20 cellular contexts compared by ENCODE assay signal in the genomic region with DNA sequence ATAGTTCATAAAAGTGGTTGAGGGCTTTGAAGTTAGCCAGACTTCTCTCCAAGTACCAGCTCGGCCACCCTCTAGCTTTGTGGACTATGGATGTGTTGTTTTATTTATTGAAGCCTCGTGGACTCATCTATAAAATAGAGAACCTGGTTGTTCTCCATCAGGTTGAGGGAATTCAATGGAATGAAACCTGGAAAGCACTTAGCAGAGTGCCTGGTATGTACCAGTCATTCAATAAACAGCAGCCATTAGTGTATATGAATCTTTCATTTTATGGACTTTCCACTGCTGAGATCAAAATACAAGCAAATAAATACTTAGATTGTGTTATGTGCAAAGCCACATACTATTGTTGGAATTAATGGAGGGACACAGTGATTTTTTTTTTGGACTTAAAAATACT.
DNase-seq lines count a peak whose midpoint lies in the region; ATAC-seq and TF ChIP-seq lines count a peak whose summit lies in the region.
"Had no signal": no experiment of that assay in that cellular context is flagged by ENCODE, and none has a peak within 500 bp of the region (broad histone marks: within the 10 kb centered on the region; RNA-seq: fewer than 3 reads in every experiment).

No MANE protein-coding gene starts in this region.

- no peak for ATAC-seq in body of pancreas
- no peak for ATAC-seq in activated CD8-positive, alpha-beta T cell treated with anti-CD3 and anti-CD28 coated beads for 36 hours
- ATAC-seq: T-helper 17 cell had no signal

- H3K27me3 Mint-ChIP-seq in Calu3 (ENCODE audit: unreplicated experiment) = no peaks in the 10 kb centered on the region
- H3K27me3 Mint-ChIP-seq in nephron progenitor cell (ENCODE audit: low read depth, poor library complexity) = no peaks in the 10 kb centered on the region
- H3K27me3 Mint-ChIP-seq in activated CD8-positive, alpha-beta T cell treated with anti-CD3 and anti-CD28 coated beads for 36 hours = no peaks in the 10 kb centered on the region
- H3K27me3 Mint-ChIP-seq: CD4-positive, alpha-beta memory T cell; T-helper 17 cell had no signal

- peak overlapping the region; percentile 84 for H3K27ac Mint-ChIP-seq in Calu3 (ENCODE audit: unreplicated experiment)
- H3K27ac Mint-ChIP-seq in nephron progenitor cell = peak overlapping the region; percentile 92
- no peak overlapping the region for H3K27ac Mint-ChIP-seq in activated CD8-positive, alpha-beta T cell treated with anti-CD3 and anti-CD28 coated beads for 36 hours
- H3K27ac Mint-ChIP-seq: CD4-positive, alpha-beta memory T cell; T-helper 17 cell had no signal

- H3K9me3 Mint-ChIP-seq in Calu3 (ENCODE audit: low read depth, unreplicated experiment) (no peaks in the 10 kb centered on the region), nephron progenitor cell (peaks cover 27% of the 10 kb centered on the region)
- no peaks in the 10 kb centered on the region for H3K9me3 Mint-ChIP-seq in activated CD8-positive, alpha-beta T cell treated with anti-CD3 and anti-CD28 coated beads for 36 hours

- H3K36me3 Mint-ChIP-seq in Calu3 (ENCODE audit: insufficient read depth, unreplicated experiment) = no peaks in the 10 kb centered on the region
- peaks cover 62% of the 10 kb centered on the region for H3K36me3 Mint-ChIP-seq in nephron progenitor cell (ENCODE audit: low read depth)
- no peaks in the 10 kb centered on the region for H3K36me3 Mint-ChIP-seq in activated CD8-positive, alpha-beta T cell treated with anti-CD3 and anti-CD28 coated beads for 36 hours (ENCODE audit: low read depth)
- H3K36me3 Mint-ChIP-seq: CD4-positive, alpha-beta memory T cell had no signal

- H3K27ac ChIP-seq in HEK293 (ENCODE audit: extremely low read depth, low read depth, low read length) (no peak overlapping the region), SJSA1 (peak overlapping the region; percentile 95), body of pancreas (no peak overlapping the region)
- H3K27ac ChIP-seq: HL-60, SK-N-MC had no signal

- H3K36me3 ChIP-seq in HEK293 (ENCODE audit: control insufficient read depth in 2 of 2, insufficient read depth in 1 of 2, low read length in 2 of 2) = no peaks in the 10 kb centered on the region
- H3K36me3 ChIP-seq in SJSA1 = no peaks in the 10 kb centered on the region
- no peaks in the 10 kb centered on the region for H3K36me3 ChIP-seq in body of pancreas (replicated peaks in 1 of 2; ENCODE audit: insufficient read depth in 1 of 2, low read depth in 2 of 2)

- H3K4me1 ChIP-seq in HEK293 (ENCODE audit: control insufficient read depth, insufficient read depth, low read length) = peaks cover 19% of the 10 kb centered on the region
- peaks cover 31% of the 10 kb centered on the region for H3K4me1 ChIP-seq in SJSA1 (replicated peaks)
- H3K4me1 ChIP-seq in body of pancreas = no peaks in the 10 kb centered on the region

- no peak for DNase-seq in Calu3
- peak in 1 of 2 experiments; percentile 64 for DNase-seq in SJSA1 (ENCODE audit: low read depth in 1 of 2, low spot score in 2 of 2)
- DNase-seq in nephron progenitor cell = no peak
- DNase-seq in body of pancreas = no peak
- no peak for DNase-seq in DMS79 treated with DMSO at 0.1 percent for 48 hours (lab: John Stamatoyannopoulos, UW)
- DNase-seq in activated naive CD4-positive, alpha-beta T cell treated with Interleukin-2 at 50 U/mL for 16 hours = no peak
- no peak for DNase-seq in activated CD8-positive, alpha-beta T cell treated with anti-CD3 and anti-CD28 coated beads for 36 hours
- DNase-seq: C1 segment of cervical spinal cord; CD4-positive, alpha-beta memory T cell; COR-L47; DMS 273 treated with DMSO at 0.1 percent for 48 hours; NCI-H1048; NCI-H1694 treated with DMSO at 0.1 percent for 48 hours; NCI-H2081 treated with DMSO at 0.1 percent for 48 hours; NCI-H446; SHP77 treated with DMSO at 0.1 percent for 48 hours; T-helper 17 cell had no signal

- POLR2A ChIA-PET in HEK293 (lab: Yijun Ruan, JAX) = interaction anchor here (1.5 to 3.3 kb wide), 2 partner anchors 46 to 206 kb away, joined by 4 to 16 read pairs; partner anchors contain the start of gene SOX4
- POLR2A ChIA-PET in activated CD8-positive, alpha-beta T cell treated with anti-CD3 and anti-CD28 coated beads for 36 hours (lab: Charles Lee) = no interaction called here

- H3K4me3 ChIP-seq in HEK293 (ENCODE audit: low read depth, low read length) = no peak overlapping the region
- H3K4me3 ChIP-seq in SJSA1 = no peak overlapping the region
- H3K4me3 ChIP-seq in body of pancreas = no peak overlapping the region
- H3K4me3 ChIP-seq: SK-N-MC had no signal

- no peaks in the 10 kb centered on the region for H3K27me3 ChIP-seq in SJSA1 (replicated peaks)
- no peaks in the 10 kb centered on the region for H3K27me3 ChIP-seq in body of pancreas

- TF ChIP-seq POLR2A in body of pancreas (IDR thresholded peaks at IDR 0.05) = no peak

- H3K9me3 ChIP-seq in HEK293 (ENCODE audit: control insufficient read depth, insufficient read depth, low read depth, low read length) (no peaks in the 10 kb centered on the region), SJSA1 (replicated peaks) (no peaks in the 10 kb centered on the region), body of pancreas (no peaks in the 10 kb centered on the region)

- CTCF ChIA-PET in Calu3 (lab: Charles Lee) = no interaction called here
- CTCF ChIA-PET in HEK293 (lab: Yijun Ruan, JAX) = no interaction called here
- CTCF ChIA-PET in activated CD8-positive, alpha-beta T cell treated with anti-CD3 and anti-CD28 coated beads for 36 hours (lab: Charles Lee) = no interaction called here

- no peak for TF ChIP-seq CTCF in Calu3 (IDR thresholded peaks at IDR 0.05; ENCODE audit: unreplicated experiment)
- no peak for TF ChIP-seq CTCF in HEK293 (tag by site-specific recombination; IDR thresholded peaks at IDR 0.05)
- TF ChIP-seq CTCF in nephron progenitor cell (IDR thresholded peaks at IDR 0.05) = no peak
- no peak for TF ChIP-seq CTCF in body of pancreas (IDR thresholded peaks at IDR 0.05)
- no peak for TF ChIP-seq CTCF in activated CD8-positive, alpha-beta T cell treated with anti-CD3 and anti-CD28 coated beads for 36 hours (IDR thresholded peaks at IDR 0.05)

- H3K4me1 Mint-ChIP-seq in Calu3 (ENCODE audit: low read depth, unreplicated experiment) (peaks cover 22% of the 10 kb centered on the region), nephron progenitor cell (peaks cover 47% of the 10 kb centered on the region)
- H3K4me1 Mint-ChIP-seq in activated CD8-positive, alpha-beta T cell treated with anti-CD3 and anti-CD28 coated beads for 36 hours (ENCODE audit: low read depth) = no peaks in the 10 kb centered on the region
- H3K4me1 Mint-ChIP-seq: CD4-positive, alpha-beta memory T cell; T-helper 17 cell had no signal

- no TSS peak for BruUV-seq in Calu3 (replicated peaks; lab: Mats Ljungman, UMichigan)

- intact Hi-C loops in Calu3 (cut with micrococcal nuclease; ENCODE audit: unreplicated experiment) = no loop called here
- intact Hi-C loops in body of pancreas (cut with DNase I) = no loop called here
- intact Hi-C loops in activated CD8-positive, alpha-beta T cell treated with anti-CD3 and anti-CD28 coated beads for 36 hours (cut with micrococcal nuclease) = no loop called here

- H3K4me3 Mint-ChIP-seq in Calu3 (ENCODE audit: low read depth, unreplicated experiment) (no peak overlapping the region), nephron progenitor cell (peak overlapping the region; percentile 47)
- H3K4me3 Mint-ChIP-seq in activated CD8-positive, alpha-beta T cell treated with anti-CD3 and anti-CD28 coated beads for 36 hours = no peak overlapping the region
- H3K4me3 Mint-ChIP-seq: CD4-positive, alpha-beta memory T cell; T-helper 17 cell had no signal

- 49 to 55% methylated on average over 2 of the region's 2 CpGs for WGBS in body of pancreas, 2 donors

TF ChIP-seq in HEK293, 187 proteins besides CTCF, POLR2A, EP300 and RAD21:
- TF ChIP-seq ZNF664 (tag by site-specific recombination; IDR thresholded peaks at IDR 0.05) = 0 out of 2 replicates have a peak, but pooled peaks have one; percentile 14
- TF ChIP-seq FEZF1 (tag by site-specific recombination; IDR thresholded peaks at IDR 0.05) = no peak
- no peak for TF ChIP-seq ZNF132 (tag by site-specific recombination; IDR thresholded peaks at IDR 0.05; ENCODE audit: borderline replicate concordance)
- TF ChIP-seq ZSCAN4 (tag by site-specific recombination; IDR thresholded peaks at IDR 0.05) = no peak
- no peak for TF ChIP-seq ZNF214 (tag by site-specific recombination; IDR thresholded peaks at IDR 0.05; ENCODE audit: borderline replicate concordance)
- TF ChIP-seq ZFP69B (tag by site-specific recombination; IDR thresholded peaks at IDR 0.05) = no peak
